Comparison of ENCODE assay signal across 21 cellular contexts in genomic region chr10:111116762-111117445, GRCh38. TPM values are rescaled to one million over a fixed set of nuclear protein-coding genes. Genes with fewer than 3 reads are reported as not detected.
"Had no signal": no experiment of that assay in that cellular context is flagged by ENCODE, and none has a peak within 500 bp of the region (broad histone marks: within the 10 kb centered on the region; RNA-seq: fewer than 3 reads in every experiment).

No MANE protein-coding gene starts in this region.

- H3K36me3 Mint-ChIP-seq: activated naive CD4-positive, alpha-beta T cell treated with anti-CD3 and anti-CD28 coated beads, Interleukin-2, amount 50 U/mL, for 72 hours; memory B cell had no signal

- DNase-seq: activated CD4-positive, alpha-beta T cell treated with anti-CD3 and anti-CD28 coated beads for 4 hours; activated CD4-positive, alpha-beta T cell treated with anti-CD3 and anti-CD28 coated beads, Interleukin-2, amount 50 U/mL, for 48 hours; activated CD4-positive, CD25-positive, alpha-beta regulatory T cell; brain microvascular endothelial cell; central memory CD4-positive, alpha-beta T cell; dorsolateral prefrontal cortex; esophagus squamous epithelium; gastrocnemius medialis; hippocampal formation; nephron progenitor cell; psoas muscle; stimulated activated CD4-positive, alpha-beta T cell treated with anti-CD3 and anti-CD28 coated beads, Interleukin-4, amount 100 ng/mL, for 24 hours; T-helper 17 cell; uterus had no signal

- H3K4me3 Mint-ChIP-seq: activated T-helper 1 cell treated with anti-CD3 and anti-CD28 coated beads, Interleukin-12 subunit alpha, Interleukin-12 subunit beta, Interleukin-2, Interleukin-4 antibody, amounts not matched to agents 30 ng/mL and 10 ng/mL and 1 ng/mL, durations not matched to agents 14 hours and 24 hours and 36 hours; memory B cell; nephron progenitor cell; stimulated activated naive CD8-positive, alpha-beta T cell treated with anti-CD3 and anti-CD28 coated beads, Interleukin-15, Interleukin-2, amounts not matched to agents 100 ng/mL and 50 ng/mL, for 24 hours; T-helper 17 cell had no signal

- H3K9me3 Mint-ChIP-seq: activated T-helper 1 cell treated with anti-CD3 and anti-CD28 coated beads, Interleukin-12 subunit alpha, Interleukin-12 subunit beta, Interleukin-2, Interleukin-4 antibody, amounts not matched to agents 30 ng/mL and 10 ng/mL and 1 ng/mL, durations not matched to agents 14 hours and 24 hours and 36 hours; memory B cell; nephron progenitor cell; stimulated activated naive CD8-positive, alpha-beta T cell treated with anti-CD3 and anti-CD28 coated beads, Interleukin-15, Interleukin-2, amounts not matched to agents 100 ng/mL and 50 ng/mL, for 24 hours had no signal

- H3K4me3 ChIP-seq: dorsolateral prefrontal cortex, esophagus squamous epithelium, gastrocnemius medialis, pancreas, psoas muscle, right atrium auricular region, tibial artery, uterus had no signal

- FAIRE-seq: pancreas had no signal

- H3K36me3 ChIP-seq: brain microvascular endothelial cell, esophagus squamous epithelium, gastrocnemius medialis, pancreas, right atrium auricular region, tibial artery, uterus had no signal

- H3K27ac ChIP-seq: brain microvascular endothelial cell, dorsolateral prefrontal cortex, esophagus squamous epithelium, gastrocnemius medialis, pancreas, psoas muscle, right atrium auricular region, tibial artery, uterus had no signal

- ATAC-seq: activated naive CD4-positive, alpha-beta T cell treated with anti-CD3 and anti-CD28 coated beads, Interleukin-2, amount 50 U/mL, for 72 hours; gastrocnemius medialis; psoas muscle; T-helper 17 cell had no signal

- H3K4me1 Mint-ChIP-seq: nephron progenitor cell had no signal

- H3K27me3 ChIP-seq: brain microvascular endothelial cell, dorsolateral prefrontal cortex, esophagus squamous epithelium, gastrocnemius medialis, pancreas, right atrium auricular region, uterus had no signal

- H3K9me3 ChIP-seq: esophagus squamous epithelium, gastrocnemius medialis, pancreas, psoas muscle, right atrium auricular region, tibial artery, uterus had no signal

- H3K4me1 ChIP-seq: esophagus squamous epithelium, gastrocnemius medialis, psoas muscle, right atrium auricular region, tibial artery, uterus had no signal

- H3K27ac Mint-ChIP-seq: activated T-helper 1 cell treated with anti-CD3 and anti-CD28 coated beads, Interleukin-12 subunit alpha, Interleukin-12 subunit beta, Interleukin-2, Interleukin-4 antibody, amounts not matched to agents 30 ng/mL and 10 ng/mL and 1 ng/mL, durations not matched to agents 14 hours and 24 hours and 36 hours; memory B cell; nephron progenitor cell; stimulated activated naive CD8-positive, alpha-beta T cell treated with anti-CD3 and anti-CD28 coated beads, Interleukin-15, Interleukin-2, amounts not matched to agents 100 ng/mL and 50 ng/mL, for 24 hours; T-helper 17 cell had no signal

RNA-seq across cellular contexts. Expression of gene ADRA2A, which starts 40.1 kb away (rescaled TPM):
- total RNA-seq: activated naive CD4-positive, alpha-beta T cell treated with anti-CD3 and anti-CD28 coated beads, Interleukin-2, amount 50 U/mL, for 72 hours; activated T-helper 1 cell treated with anti-CD3 and anti-CD28 coated beads, Interleukin-12 subunit alpha, Interleukin-12 subunit beta, Interleukin-2, Interleukin-4 antibody, amounts not matched to agents 30 ng/mL and 10 ng/mL and 1 ng/mL, durations not matched to agents 14 hours and 24 hours and 36 hours had no signal
